10 cellular contexts compared by ENCODE assay signal in genomic region chr9:69971643-69972449, GRCh38.
DNase-seq lines count a peak whose midpoint lies in the region; ATAC-seq and TF ChIP-seq lines count a peak whose summit lies in the region.
"Had no signal": no experiment of that assay in that cellular context is flagged by ENCODE, and none has a peak within 500 bp of the region (broad histone marks: within the 10 kb centered on the region; RNA-seq: fewer than 3 reads in every experiment).

No MANE protein-coding gene starts in this region.

- no peaks in the 10 kb centered on the region for H3K27me3 Mint-ChIP-seq in neural crest cell (ENCODE audit: low read depth)

- H3K9me3 ChIP-seq in thoracic aorta: no peaks in the 10 kb centered on the region
- H3K9me3 ChIP-seq: BLaER1 had no signal

- DNase-seq in NCI-H187 (lab: John Stamatoyannopoulos, UW) (peak; percentile 6 to 23), NCI-H187 treated with DMSO at 0.1 percent for 48 hours (lab: John Stamatoyannopoulos, UW) (no peak), NCI-H82 treated with DMSO at 0.1 percent for 48 hours (lab: John Stamatoyannopoulos, UW; ENCODE audit: unreplicated experiment) (peak; percentile 74), fibroblast of villous mesenchyme (ENCODE audit: low read depth) (peak; percentile 64), neural crest cell (ENCODE audit: low read depth, low spot score) (peak; percentile 59), thoracic aorta (ENCODE audit: low spot score) (peak; percentile 15)
- DNase-seq in activated T-cell treated with anti-CD3 and anti-CD28 coated beads, Interleukin-2, amount 50 U/mL, for 48 hours: peak; percentile 64 to 66

- no peaks in the 10 kb centered on the region for H3K36me3 ChIP-seq in thoracic aorta
- H3K36me3 ChIP-seq: BLaER1 had no signal

- ATAC-seq in HG03469 (IDR thresholded peaks at IDR 0.05; ENCODE audit: unreplicated experiment) (peak; percentile 64), thoracic aorta (ENCODE audit: insufficient number of reproducible peaks, low FRiP score, low read depth) (peak; percentile 41)

- no peak overlapping the region for H3K4me3 Mint-ChIP-seq in neural crest cell

- no peaks in the 10 kb centered on the region for H3K4me1 ChIP-seq in thoracic aorta (ENCODE audit: control insufficient read depth in 1 of 2, low read depth in 2 of 2)
- H3K4me1 ChIP-seq: BLaER1 had no signal

- no peaks in the 10 kb centered on the region for H3K4me1 Mint-ChIP-seq in neural crest cell

- no peaks in the 10 kb centered on the region for H3K9me3 Mint-ChIP-seq in neural crest cell

- no peak overlapping the region for H3K27ac Mint-ChIP-seq in neural crest cell (ENCODE audit: unreplicated experiment)

- TF ChIP-seq CTCF in fibroblast of villous mesenchyme (IDR thresholded peaks at IDR 0.05; ENCODE audit: insufficient read depth, low read depth, low read length): peak; percentile 95
- peak; percentile 92 for TF ChIP-seq CTCF in neural crest cell (conservative IDR thresholded peaks at IDR 0.05)
- TF ChIP-seq CTCF in thoracic aorta (IDR thresholded peaks at IDR 0.05): peak; percentile 89

- no peaks in the 10 kb centered on the region for H3K36me3 Mint-ChIP-seq in neural crest cell (ENCODE audit: low read depth)

- H3K27ac ChIP-seq in thoracic aorta: no peak overlapping the region
- H3K27ac ChIP-seq: BLaER1, epithelial cell of prostate had no signal

- H3K27me3 ChIP-seq in thoracic aorta (replicated peaks; ENCODE audit: insufficient read depth): no peaks in the 10 kb centered on the region
- H3K27me3 ChIP-seq: BLaER1 had no signal

- H3K4me3 ChIP-seq in fibroblast of villous mesenchyme (ENCODE audit: low read depth, low read length) (no peak overlapping the region), thoracic aorta (peak overlapping the region; percentile 24)
- H3K4me3 ChIP-seq: BLaER1 had no signal
